In genomic region chr17:79811888-79812205, GRCh38 we compare ENCODE assay signal across 11 cellular contexts. TPM values are rescaled to one million over a fixed set of nuclear protein-coding genes. Genes with fewer than 3 reads are reported as not detected.
A peak's percentile ranks its signal among the peaks of the same experiment; 100 is the strongest.
DNase-seq lines count a peak whose midpoint lies in the region; ATAC-seq and TF ChIP-seq lines count a peak whose summit lies in the region.
"Had no signal": no experiment of that assay in that cellular context is flagged by ENCODE, and none has a peak within 500 bp of the region (broad histone marks: within the 10 kb centered on the region; RNA-seq: fewer than 3 reads in every experiment).

No MANE protein-coding gene starts in this region.

- peak overlapping the region; percentile 51 for H2BK120ac ChIP-seq in neuronal stem cell (ENCODE audit: low read depth, low read length)

- peak overlapping the region; percentile 95 for H2BK12ac ChIP-seq in neuronal stem cell (ENCODE audit: low read length)

- no peak for TF ChIP-seq RAD21 in SK-N-SH (IDR thresholded peaks at IDR 0.05; ENCODE audit: low read length)

- no peak for ATAC-seq in SK-N-SH treated with all-trans-retinoic acid at 6 μM for 48 hours

- H3K36me3 Mint-ChIP-seq in chondrocyte (ENCODE audit: low read depth): no peaks in the 10 kb centered on the region

- DNase-seq in SK-N-SH: no peak
- no peak for DNase-seq in Jurkat, Clone E6-1 (ENCODE audit: low read depth, low spot score)
- no peak for DNase-seq in chondrocyte (ENCODE audit: low spot score)
- DNase-seq in neuronal stem cell (ENCODE audit: low spot score): no peak
- no peak for DNase-seq in NCI-H748 (lab: John Stamatoyannopoulos, UW; ENCODE audit: unreplicated experiment)
- DNase-seq in NCI-H1417 (lab: John Stamatoyannopoulos, UW): no peak
- no peak for DNase-seq in NK-92 (lab: John Stamatoyannopoulos, UW; ENCODE audit: unreplicated experiment)
- DNase-seq: left ventricle myocardium superior, NCI-H187 treated with DMSO at 0.1 percent for 48 hours had no signal

- H2AK5ac ChIP-seq in neuronal stem cell (ENCODE audit: low read depth, low read length): peak overlapping the region; percentile 97

- TF ChIP-seq CTCF in SK-N-SH (IDR thresholded peaks at IDR 0.05): no peak
- no peak for TF ChIP-seq CTCF in chondrocyte (IDR thresholded peaks at IDR 0.05)

- WGBS in SK-N-SH (ENCODE audit: low lambda C conversion rate): 45% methylated on average over 14 of the region's 14 CpGs
- WGBS in neuronal stem cell (ENCODE audit: extremely low coverage in 2 of 2, insufficient read length in 2 of 2, insufficient replicate concordance in 1 of 2), 2 donors: no CpG with 5 or more reads among the region's 14 CpGs

- peak overlapping the region; percentile 96 for H3K18ac ChIP-seq in neuronal stem cell (ENCODE audit: low read length)

- no peak overlapping the region for H4K91ac ChIP-seq in neuronal stem cell (ENCODE audit: low read depth, low read length, poor library complexity)

- no peaks in the 10 kb centered on the region for H3K79me1 ChIP-seq in neuronal stem cell (ENCODE audit: low read depth, low read length)

- TF ChIP-seq EP300 in SK-N-SH (IDR thresholded peaks at IDR 0.05; ENCODE audit: borderline replicate concordance in 1 of 2, low read depth in 1 of 2, low read length in 1 of 2): no peak

- peak overlapping the region; percentile 86 for H3K14ac ChIP-seq in neuronal stem cell (ENCODE audit: low read length)

- H4K8ac ChIP-seq in neuronal stem cell (ENCODE audit: low read depth, low read length): no peak overlapping the region

- H3K27me3 Mint-ChIP-seq in chondrocyte (ENCODE audit: low read depth): peaks cover 44% of the 10 kb centered on the region

- H4K20me1 ChIP-seq in SK-N-SH (ENCODE audit: insufficient read depth): no peaks in the 10 kb centered on the region

- no peak overlapping the region for H3K27ac Mint-ChIP-seq in chondrocyte (ENCODE audit: unreplicated experiment)

- H3K36me3 ChIP-seq in SK-N-SH (replicated peaks in 1 of 2; ENCODE audit: control insufficient read depth in 1 of 2, insufficient read depth in 2 of 2, low read length in 1 of 2) (no peaks in the 10 kb centered on the region), neuronal stem cell (replicated peaks in 1 of 2; ENCODE audit: control insufficient read depth in 2 of 2, insufficient read depth in 2 of 2, low read length in 2 of 2) (no peaks in the 10 kb centered on the region)
- H3K36me3 ChIP-seq: cardiac muscle cell had no signal

- H3K79me2 ChIP-seq in SK-N-SH (ENCODE audit: insufficient read depth): no peaks in the 10 kb centered on the region

- H3K27ac ChIP-seq in SK-N-SH (ENCODE audit: low read depth in 2 of 2, low read length in 1 of 2) (peak overlapping the region in 1 of 2 experiments; percentile 90; a peak in 2 of 4 replicates), neuronal stem cell (replicated peaks; ENCODE audit: low read length) (no peak overlapping the region)
- H3K27ac ChIP-seq: cardiac muscle cell had no signal

- H3F3A ChIP-seq in SK-N-SH (replicated peaks; ENCODE audit: insufficient read depth): peaks cover 19% of the 10 kb centered on the region

- H2BK15ac ChIP-seq in neuronal stem cell (ENCODE audit: low read length): peak overlapping the region; percentile 99

- no peak overlapping the region for H3K4ac ChIP-seq in neuronal stem cell (ENCODE audit: low read length)

- H3K9me2 ChIP-seq in SK-N-SH: no peaks in the 10 kb centered on the region

- CTCF ChIA-PET in SK-N-SH (lab: Yijun Ruan, JAX): interaction anchor here (0.6 to 14.7 kb wide), 39 partner anchors 8 to 290 kb away, joined by 3 to 274 read pairs (median 5); partner anchors contain the start of genes CBX2, CBX4, CBX8 and GAA

- H3K9me3 ChIP-seq in SK-N-SH: no peaks in the 10 kb centered on the region
- H3K9me3 ChIP-seq in neuronal stem cell (replicated peaks in 1 of 2; ENCODE audit: control insufficient read depth in 2 of 2, insufficient read depth in 1 of 2, low read depth in 1 of 2, low read length in 2 of 2): peaks cover 3 to 9% of the 10 kb centered on the region in 2 donors

- H3K4me1 ChIP-seq in SK-N-SH (ENCODE audit: control insufficient read depth in 1 of 2, insufficient read depth in 2 of 2, low read depth in 1 of 2, low read length in 1 of 2) (peaks cover 15 to 41% of the 10 kb centered on the region in 2 experiments), neuronal stem cell (ENCODE audit: control insufficient read depth in 2 of 2, insufficient read depth in 1 of 2, low read depth in 1 of 2, low read length in 2 of 2) (peaks cover 32 to 37% of the 10 kb centered on the region in 2 donors)

- peak overlapping the region; percentile 44 for H3K23ac ChIP-seq in neuronal stem cell (ENCODE audit: low read depth, low read length, poor library complexity)

- H3K27me3 ChIP-seq in SK-N-SH (ENCODE audit: insufficient read depth) (peaks cover 30% of the 10 kb centered on the region), neuronal stem cell (ENCODE audit: control insufficient read depth in 3 of 3, insufficient read depth in 3 of 3, low read depth in 1 of 3, low read length in 3 of 3) (peaks cover 63 to 89% (median 64%) of the 10 kb centered on the region in 3 experiments)

- no peaks in the 10 kb centered on the region for H3K9me3 Mint-ChIP-seq in chondrocyte (ENCODE audit: low read depth)

- H3K9ac ChIP-seq in SK-N-SH (no peak overlapping the region), neuronal stem cell (ENCODE audit: low read depth, low read length, poor library complexity) (no peak overlapping the region)

- H3K4me2 ChIP-seq in SK-N-SH: peak overlapping the region; percentile 100
- peak overlapping the region; percentile 68 for H3K4me2 ChIP-seq in neuronal stem cell (ENCODE audit: insufficient read depth, low read length, poor library complexity, severe bottlenecking)

- peak overlapping the region; percentile 72 for H2AFZ ChIP-seq in SK-N-SH (ENCODE audit: low read depth)
- H2AFZ ChIP-seq in neuronal stem cell (ENCODE audit: low read length): peak overlapping the region; percentile 60

- POLR2A ChIA-PET in SK-N-SH (lab: Yijun Ruan, JAX): interaction anchor here (0.9 to 6.9 kb wide), 13 partner anchors 14 to 174 kb away, joined by 3 to 93 read pairs (median 4); partner anchors contain the start of genes CBX4 and CBX8

- peak overlapping the region; percentile 57 for H3K4me3 Mint-ChIP-seq in chondrocyte (ENCODE audit: unreplicated experiment)

- peaks cover 30% of the 10 kb centered on the region for H3K4me1 Mint-ChIP-seq in chondrocyte (ENCODE audit: low read depth)

- H2BK5ac ChIP-seq in neuronal stem cell (ENCODE audit: low read length): peak overlapping the region; percentile 91

- H3K4me3 ChIP-seq in SK-N-SH (ENCODE audit: low read depth in 2 of 2, low read length in 1 of 2) (peak overlapping the region; percentile 50 to 51), neuronal stem cell (ENCODE audit: low read length in 2 of 2) (peak overlapping the region in 1 of 2 donors; percentile 54)
- peak overlapping the region; percentile 60 for H3K4me3 ChIP-seq in Jurkat, Clone E6-1 (ENCODE audit: low read length)

TF ChIP-seq in SK-N-SH, 30 proteins besides CTCF, POLR2A, EP300 and RAD21 (continues in another document):
- TF ChIP-seq RXRA (IDR thresholded peaks at IDR 0.05; ENCODE audit: borderline replicate concordance, low read depth): no peak
- no peak for TF ChIP-seq NFIC (IDR thresholded peaks at IDR 0.05; ENCODE audit: borderline replicate concordance)
- TF ChIP-seq PBX3 (IDR thresholded peaks at IDR 0.05): no peak
- no peak for TF ChIP-seq ELF1 (IDR thresholded peaks at IDR 0.05)
- no peak for TF ChIP-seq FOXJ3 (CRISPR knock-in tag; IDR thresholded peaks at IDR 0.05)

TF ChIP-seq in SK-N-SH treated with all-trans-retinoic acid at 6 μM for 48 hours, 23 proteins besides CTCF, POLR2A, EP300 and RAD21:
- no peak for TF ChIP-seq PATZ1 (CRISPR knock-in tag; IDR thresholded peaks at IDR 0.05; ENCODE audit: borderline replicate concordance)
- TF ChIP-seq PPARA (CRISPR knock-in tag; IDR thresholded peaks at IDR 0.05; ENCODE audit: borderline replicate concordance): no peak
- TF ChIP-seq RARB (CRISPR knock-in tag; IDR thresholded peaks at IDR 0.05): no peak

RNA-seq across cellular contexts. Expression of gene CBX8, which starts 15.0 kb away (rescaled TPM):
- polyA plus RNA-seq in SK-N-SH (2012; rRNA removed): 2.1 and 2.9 TPM in 2 replicates
- polyA plus RNA-seq in SK-N-SH (2012; cell fraction: cytosol; rRNA removed): 2.0 and 2.8 TPM in 2 replicates
- 6.1 and 6.5 TPM in 2 replicates for polyA plus RNA-seq in SK-N-SH (2012; cell fraction: nucleus; rRNA removed)
- polyA plus RNA-seq in Jurkat, Clone E6-1 (2012; ENCODE audit: insufficient read depth, insufficient read length): 17.0 TPM
- total RNA-seq in chondrocyte: 4.6 to 8.3 TPM (median 6.1 TPM) in 3 replicates
- 5.5 TPM for polyA plus RNA-seq in neuronal stem cell (2013, experiment 1 of 2)
- polyA plus RNA-seq in neuronal stem cell (2013, experiment 2 of 2): 5.0 TPM

RNA-seq across cellular contexts. Expression of gene CBX4, which starts 27.4 kb away (rescaled TPM):
- 16.6 and 21.9 TPM in 2 replicates for polyA plus RNA-seq in SK-N-SH (2012; rRNA removed)
- 11.0 and 13.2 TPM in 2 replicates for polyA plus RNA-seq in SK-N-SH (2012; cell fraction: cytosol; rRNA removed)
- 23.6 and 29.2 TPM in 2 replicates for polyA plus RNA-seq in SK-N-SH (2012; cell fraction: nucleus; rRNA removed)
- 28.7 TPM for polyA plus RNA-seq in Jurkat, Clone E6-1 (2012; ENCODE audit: insufficient read depth, insufficient read length)
- 26.7 to 27.2 TPM (median 26.8 TPM) in 3 replicates for total RNA-seq in chondrocyte
- polyA plus RNA-seq in neuronal stem cell (2013, experiment 1 of 2): 10.0 TPM
- polyA plus RNA-seq in neuronal stem cell (2013, experiment 2 of 2): 10.0 TPM

RNA-seq across cellular contexts. Expression of gene CBX2, which starts 33.9 kb away (rescaled TPM):
- polyA plus RNA-seq in SK-N-SH (2012; rRNA removed): 19.7 and 22.4 TPM in 2 replicates
- polyA plus RNA-seq in SK-N-SH (2012; cell fraction: cytosol; rRNA removed): 9.7 and 13.6 TPM in 2 replicates
- 42.0 and 52.6 TPM in 2 replicates for polyA plus RNA-seq in SK-N-SH (2012; cell fraction: nucleus; rRNA removed)
- polyA plus RNA-seq in Jurkat, Clone E6-1 (2012; ENCODE audit: insufficient read depth, insufficient read length): 36.6 TPM
- 4.1 to 11.8 TPM (median 4.9 TPM) in 3 replicates for total RNA-seq in chondrocyte
- polyA plus RNA-seq in neuronal stem cell (2013, experiment 1 of 2): 72.5 TPM
- 70.8 TPM for polyA plus RNA-seq in neuronal stem cell (2013, experiment 2 of 2)
